In genomic region chr18:13444430-13445240, GRCh38 we compare ENCODE assay signal across 22 cellular contexts.
"Had no signal": no experiment of that assay in that cellular context is flagged by ENCODE, and none has a peak within 500 bp of the region (broad histone marks: within the 10 kb centered on the region; RNA-seq: fewer than 3 reads in every experiment).

No MANE protein-coding gene starts in this region.

- H3K4me3 ChIP-seq: adrenal gland, breast epithelium, gastrocnemius medialis, heart right ventricle, ovary, psoas muscle, testis, upper lobe of right lung had no signal

- H3K4me1 ChIP-seq: breast epithelium, testis had no signal

- H3K36me3 ChIP-seq: breast epithelium, gastrocnemius medialis, heart right ventricle, ovary, upper lobe of right lung had no signal

- H3K9me3 ChIP-seq: adrenal gland, breast epithelium, gastrocnemius medialis, heart right ventricle, ovary, psoas muscle, testis, upper lobe of right lung had no signal

- H3K36me3 Mint-ChIP-seq: activated CD8-positive, alpha-beta memory T cell treated with anti-CD3 and anti-CD28 coated beads, Interleukin-2, amount 10 ng/mL, durations not matched to agents 7 days and 5 days; stimulated activated effector memory CD8-positive, alpha-beta T cell treated with anti-CD3 and anti-CD28 coated beads, Interleukin-12 subunit alpha, Interleukin-12 subunit beta, amount 100 ng/mL, for 72 hours had no signal

- DNase-seq: activated CD4-positive, alpha-beta T cell treated with anti-CD3 and anti-CD28 coated beads, Interleukin-2, amount 50 U/mL, for 48 hours; activated CD8-positive, alpha-beta memory T cell treated with anti-CD3 and anti-CD28 coated beads, Interleukin-2, amount 10 ng/mL, durations not matched to agents 7 days and 5 days; activated effector memory CD4-positive, alpha-beta T cell treated with anti-CD3 and anti-CD28 coated beads, Interleukin-2, amount 50 U/mL, for 16 hours; activated naive CD4-positive, alpha-beta T cell treated with anti-CD3 and anti-CD28 coated beads, Interleukin-2, amount 50 U/mL, for 16 hours; activated T-cell treated with anti-CD3 and anti-CD28 coated beads, Interleukin-2, amount 50 U/mL, for 48 hours; cerebellar nuclear complex; effector CD4-positive, alpha-beta T cell; gastrocnemius medialis; heart right ventricle; mesenchymal stem cell; naive thymus-derived CD8-positive, alpha-beta T cell; ovary; stimulated activated CD4-positive, alpha-beta T cell treated with anti-CD3 and anti-CD28 coated beads, Interleukin-4, amount 100 ng/mL, for 24 hours; testis; upper lobe of right lung had no signal

- ATAC-seq: activated CD8-positive, alpha-beta memory T cell treated with anti-CD3 and anti-CD28 coated beads, Interleukin-2, amount 10 ng/mL, durations not matched to agents 7 days and 5 days; esophagus mucosa; gastrocnemius medialis; naive thymus-derived CD8-positive, alpha-beta T cell; psoas muscle; sciatic nerve; stimulated activated effector memory CD8-positive, alpha-beta T cell treated with anti-CD3 and anti-CD28 coated beads, Interleukin-12 subunit alpha, Interleukin-12 subunit beta, amount 100 ng/mL, for 72 hours had no signal

- H3K27me3 Mint-ChIP-seq: activated CD8-positive, alpha-beta memory T cell treated with anti-CD3 and anti-CD28 coated beads, Interleukin-2, amount 10 ng/mL, durations not matched to agents 7 days and 5 days; naive thymus-derived CD8-positive, alpha-beta T cell had no signal

- H3K27ac ChIP-seq: adrenal gland, breast epithelium, gastrocnemius medialis, heart right ventricle, ovary, psoas muscle, testis, upper lobe of right lung had no signal

- H3K9me3 Mint-ChIP-seq: naive thymus-derived CD8-positive, alpha-beta T cell; stimulated activated effector memory CD8-positive, alpha-beta T cell treated with anti-CD3 and anti-CD28 coated beads, Interleukin-12 subunit alpha, Interleukin-12 subunit beta, amount 100 ng/mL, for 72 hours; T-helper 2 cell treated with Interferon-gamma antibody and Interleukin-4, amounts not matched to agents 5 μg/mL and 100 μg/mL, for 36 hours had no signal

- H3K27me3 ChIP-seq: adrenal gland, breast epithelium, gastrocnemius medialis, heart right ventricle, ovary, testis, upper lobe of right lung had no signal

- H3K4me3 Mint-ChIP-seq: activated CD8-positive, alpha-beta memory T cell treated with anti-CD3 and anti-CD28 coated beads, Interleukin-2, amount 10 ng/mL, durations not matched to agents 7 days and 5 days; stimulated activated effector memory CD8-positive, alpha-beta T cell treated with anti-CD3 and anti-CD28 coated beads, Interleukin-12 subunit alpha, Interleukin-12 subunit beta, amount 100 ng/mL, for 72 hours; T-helper 2 cell treated with Interferon-gamma antibody and Interleukin-4, amounts not matched to agents 5 μg/mL and 100 μg/mL, for 36 hours had no signal

- H3K27ac Mint-ChIP-seq: activated CD8-positive, alpha-beta memory T cell treated with anti-CD3 and anti-CD28 coated beads, Interleukin-2, amount 10 ng/mL, durations not matched to agents 7 days and 5 days; stimulated activated effector memory CD8-positive, alpha-beta T cell treated with anti-CD3 and anti-CD28 coated beads, Interleukin-12 subunit alpha, Interleukin-12 subunit beta, amount 100 ng/mL, for 72 hours; T-helper 2 cell treated with Interferon-gamma antibody and Interleukin-4, amounts not matched to agents 5 μg/mL and 100 μg/mL, for 36 hours had no signal
